ENCODE assay signal across 9 cellular contexts in genomic region chr3:187986514-187986934, GRCh38.
DNase-seq lines count a peak whose midpoint lies in the region; ATAC-seq, FAIRE-seq and TF ChIP-seq lines count a peak whose summit lies in the region.
"Had no signal": no experiment of that assay in that cellular context is flagged by ENCODE, and none has a peak within 500 bp of the region (broad histone marks: within the 10 kb centered on the region; RNA-seq: fewer than 3 reads in every experiment).

No MANE protein-coding gene starts in this region.

- H3K27ac Mint-ChIP-seq in Caco-2 (ENCODE audit: unreplicated experiment) = no peak overlapping the region

- no peak for TF ChIP-seq POLR2A in A549 (IDR thresholded peaks at IDR 0.05; ENCODE audit: low read length)

- H3K4me3 ChIP-seq in A549 (no peak overlapping the region), Caco-2 (ENCODE audit: low read depth, low read length) (no peak overlapping the region)
- H3K4me3 ChIP-seq: prostate gland had no signal

- peak overlapping the region; percentile 62 to 72 for H3K27ac ChIP-seq in A549
- H3K27ac ChIP-seq: prostate gland had no signal

- no TSS peak for BruUV-seq in Caco-2 (replicated peaks; lab: Mats Ljungman, UMichigan)

- H3K36me3 Mint-ChIP-seq in Caco-2 (ENCODE audit: insufficient read depth, unreplicated experiment) = no peaks in the 10 kb centered on the region

- TF ChIP-seq EP300 in A549 (IDR thresholded peaks at IDR 0.05) = no peak

- no peaks in the 10 kb centered on the region for H3K36me3 ChIP-seq in Caco-2 (ENCODE audit: control insufficient read depth, insufficient read depth, low read length)
- H3K36me3 ChIP-seq: prostate gland had no signal

- H3K4me3 Mint-ChIP-seq in Caco-2 (ENCODE audit: unreplicated experiment) = no peak overlapping the region

- H3K4me2 ChIP-seq in A549 = peak overlapping the region; percentile 59

- peaks cover 19% of the 10 kb centered on the region for H3K4me1 ChIP-seq in A549
- peaks cover 20% of the 10 kb centered on the region for H3K4me1 ChIP-seq in Caco-2
- H3K4me1 ChIP-seq: prostate gland had no signal

- no peaks in the 10 kb centered on the region for H3K27me3 ChIP-seq in Caco-2 (replicated peaks; ENCODE audit: control insufficient read depth, insufficient read depth, low read length)

- TF ChIP-seq CTCF in A549 (IDR thresholded peaks at IDR 0.05) (no peak), Caco-2 (IDR thresholded peaks at IDR 0.05; ENCODE audit: insufficient read depth in 1 of 2, low read depth in 1 of 2, low read length in 1 of 2, severe bottlenecking in 1 of 2, unreplicated experiment in 1 of 2) (no peak)

- peaks cover 11% of the 10 kb centered on the region for H3K9me3 Mint-ChIP-seq in Caco-2 (ENCODE audit: unreplicated experiment)

- TF ChIP-seq RAD21 in A549 (conservative IDR thresholded peaks at IDR 0.05 in 1 of 2, IDR thresholded peaks at IDR 0.05 in 1 of 2) = no peak

- POLR2A ChIA-PET in A549 (lab: Yijun Ruan, JAX) (no interaction called here), Caco-2 (lab: Charles Lee) (no interaction called here)

- intact Hi-C loops in Caco-2 (cut with micrococcal nuclease; ENCODE audit: unreplicated experiment) = no loop called here

- ATAC-seq in A549 = peak; percentile 96 to 97
- no peak for ATAC-seq in GM18498 (IDR thresholded peaks at IDR 0.05; ENCODE audit: unreplicated experiment)

- in situ Hi-C loops in KBM-7 (cut with MboI; ENCODE audit: low pct_unique_long_range_greater_than_20kb, low sequenced_read_pairs) = no loop called here

- H3K9me3 ChIP-seq in A549 = no peaks in the 10 kb centered on the region
- H3K9me3 ChIP-seq in Caco-2 = no peaks in the 10 kb centered on the region
- H3K9me3 ChIP-seq: prostate gland had no signal

- no peak for FAIRE-seq in A549 (lab: Jason Lieb, UNC)

- peaks cover 21% of the 10 kb centered on the region for H3K4me1 Mint-ChIP-seq in Caco-2 (ENCODE audit: low read depth, unreplicated experiment)

- H3K27me3 Mint-ChIP-seq in Caco-2 (ENCODE audit: insufficient read depth, unreplicated experiment) = no peaks in the 10 kb centered on the region

- DNase-seq in A549 (ENCODE audit: low read depth in 1 of 2, low spot score in 1 of 2) (peak; percentile 36 to 70), KBM-7 (peak; percentile 75), kidney glomerular epithelial cell (lab: John Stamatoyannopoulos, UW) (peak; percentile 89), occipital lobe (lab: John Stamatoyannopoulos, UW) (no peak), NCI-H524 treated with DMSO at 0.1 percent for 48 hours (lab: John Stamatoyannopoulos, UW) (no peak), Caco-2 (no peak)
- DNase-seq in activated CD8-positive, alpha-beta memory T cell treated with anti-CD3 and anti-CD28 coated beads for 24 hours = peak; percentile 72

- CTCF ChIA-PET in A549 (lab: Yijun Ruan, JAX) (no interaction called here), Caco-2 (lab: Charles Lee) (no interaction called here)

- 7% methylated on average over 5 of the region's 5 CpGs for WGBS in A549 (ENCODE audit: missing lambda C conversion rate)

TF ChIP-seq in A549, 52 proteins besides CTCF, POLR2A, EP300 and RAD21:
- TF ChIP-seq MAZ (IDR thresholded peaks at IDR 0.05; ENCODE audit: borderline replicate concordance, low read depth, low read length) (no peak), GATA3 (IDR thresholded peaks at IDR 0.05; ENCODE audit: borderline replicate concordance) (peak; percentile 13; the same call in 1 of the 2 replicates), MAX (IDR thresholded peaks at IDR 0.05) (0 out of 2 replicates have a peak, but pooled peaks have one; percentile 35), RARB (CRISPR knock-in tag; IDR thresholded peaks at IDR 0.05) (no peak), FOSL2 (IDR thresholded peaks at IDR 0.05) (no peak), FOSL2 (CRISPR knock-in tag; IDR thresholded peaks at IDR 0.05) (peak; percentile 68), MAFK (IDR thresholded peaks at IDR 0.05; ENCODE audit: partially characterized antibody) (peak; percentile 61)
- TF ChIP-seq, protein P1, sequence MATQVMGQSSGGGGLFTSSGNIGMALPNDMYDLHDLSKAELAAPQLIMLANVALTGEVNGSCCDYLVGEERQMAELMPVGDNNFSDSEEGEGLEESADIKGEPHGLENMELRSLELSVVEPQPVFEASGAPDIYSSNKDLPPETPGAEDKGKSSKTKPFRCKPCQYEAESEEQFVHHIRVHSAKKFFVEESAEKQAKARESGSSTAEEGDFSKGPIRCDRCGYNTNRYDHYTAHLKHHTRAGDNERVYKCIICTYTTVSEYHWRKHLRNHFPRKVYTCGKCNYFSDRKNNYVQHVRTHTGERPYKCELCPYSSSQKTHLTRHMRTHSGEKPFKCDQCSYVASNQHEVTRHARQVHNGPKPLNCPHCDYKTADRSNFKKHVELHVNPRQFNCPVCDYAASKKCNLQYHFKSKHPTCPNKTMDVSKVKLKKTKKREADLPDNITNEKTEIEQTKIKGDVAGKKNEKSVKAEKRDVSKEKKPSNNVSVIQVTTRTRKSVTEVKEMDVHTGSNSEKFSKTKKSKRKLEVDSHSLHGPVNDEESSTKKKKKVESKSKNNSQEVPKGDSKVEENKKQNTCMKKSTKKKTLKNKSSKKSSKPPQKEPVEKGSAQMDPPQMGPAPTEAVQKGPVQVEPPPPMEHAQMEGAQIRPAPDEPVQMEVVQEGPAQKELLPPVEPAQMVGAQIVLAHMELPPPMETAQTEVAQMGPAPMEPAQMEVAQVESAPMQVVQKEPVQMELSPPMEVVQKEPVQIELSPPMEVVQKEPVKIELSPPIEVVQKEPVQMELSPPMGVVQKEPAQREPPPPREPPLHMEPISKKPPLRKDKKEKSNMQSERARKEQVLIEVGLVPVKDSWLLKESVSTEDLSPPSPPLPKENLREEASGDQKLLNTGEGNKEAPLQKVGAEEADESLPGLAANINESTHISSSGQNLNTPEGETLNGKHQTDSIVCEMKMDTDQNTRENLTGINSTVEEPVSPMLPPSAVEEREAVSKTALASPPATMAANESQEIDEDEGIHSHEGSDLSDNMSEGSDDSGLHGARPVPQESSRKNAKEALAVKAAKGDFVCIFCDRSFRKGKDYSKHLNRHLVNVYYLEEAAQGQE (IDR thresholded peaks at IDR 0.05) = no peak

Comparison
In these comparisons a context has a peak if more than half of its experiments do, and no peak if none do; other contexts are left out.
1. DNase-seq: peak in A549 (2 of 2), KBM-7 (single experiment), activated CD8-positive, alpha-beta memory T cell treated with anti-CD3 and anti-CD28 coated beads for 24 hours (single experiment) and kidney glomerular epithelial cell (single experiment); none in occipital lobe (single experiment), NCI-H524 treated with DMSO at 0.1 percent for 48 hours (single experiment) and Caco-2 (0 of 2).